In genomic region chr6:16429669-16430068, GRCh38 we compare ENCODE assay signal across 22 cellular contexts.
"Had no signal": no experiment of that assay in that cellular context is flagged by ENCODE, and none has a peak within 500 bp of the region (broad histone marks: within the 10 kb centered on the region; RNA-seq: fewer than 3 reads in every experiment).

No MANE protein-coding gene starts in this region.

- H3K9me3 Mint-ChIP-seq: dendritic cell treated with granulocyte-macrophage colony-stimulating factor and Interleukin-4, amounts not matched to agents 40 ng/mL and 50 ng/mL, for 4 days; effector memory CD8-positive, alpha-beta T cell; endodermal cell; naive thymus-derived CD4-positive, alpha-beta T cell had no signal

- ATAC-seq: effector memory CD8-positive, alpha-beta T cell; esophagus mucosa; gastrocnemius medialis; left lung; left ventricle myocardium superior; lower lobe of right lung; naive thymus-derived CD4-positive, alpha-beta T cell had no signal

- H3K27me3 ChIP-seq: colonic mucosa, esophagus squamous epithelium, gastrocnemius medialis, left lung had no signal

- DNase-seq: colonic mucosa; cortex of kidney; effector CD8-positive, alpha-beta T cell; effector memory CD8-positive, alpha-beta T cell; endodermal cell; erythroblast; esophagus squamous epithelium; foreskin fibroblast; foreskin melanocyte; gastrocnemius medialis; glutamatergic neuron; hippocampal formation; left cardiac atrium; left lung; left ventricle myocardium superior; lower lobe of right lung; mesendoderm; midbrain; naive thymus-derived CD4-positive, alpha-beta T cell had no signal

- H3K27ac Mint-ChIP-seq: dendritic cell treated with granulocyte-macrophage colony-stimulating factor and Interleukin-4, amounts not matched to agents 40 ng/mL and 50 ng/mL, for 4 days; endodermal cell; naive thymus-derived CD4-positive, alpha-beta T cell had no signal

- H3K9me3 ChIP-seq: colonic mucosa, esophagus squamous epithelium, gastrocnemius medialis, left lung, lower lobe of right lung had no signal

- H3K27me3 Mint-ChIP-seq: dendritic cell treated with granulocyte-macrophage colony-stimulating factor and Interleukin-4, amounts not matched to agents 40 ng/mL and 50 ng/mL, for 4 days; effector memory CD8-positive, alpha-beta T cell; naive thymus-derived CD4-positive, alpha-beta T cell had no signal

- H3K36me3 ChIP-seq: colonic mucosa, gastrocnemius medialis, left lung, lower lobe of right lung had no signal

- H3K4me1 ChIP-seq: colonic mucosa had no signal

- H3K4me3 ChIP-seq: colonic mucosa, esophagus squamous epithelium, gastrocnemius medialis, left lung, lower lobe of right lung had no signal

- H3K4me3 Mint-ChIP-seq: dendritic cell treated with granulocyte-macrophage colony-stimulating factor and Interleukin-4, amounts not matched to agents 40 ng/mL and 50 ng/mL, for 4 days; effector memory CD8-positive, alpha-beta T cell; endodermal cell; naive thymus-derived CD4-positive, alpha-beta T cell had no signal

- H3K27ac ChIP-seq: colonic mucosa, epithelial cell of prostate, esophagus squamous epithelium, gastrocnemius medialis, left lung, lower lobe of right lung had no signal
